In the genomic region with DNA sequence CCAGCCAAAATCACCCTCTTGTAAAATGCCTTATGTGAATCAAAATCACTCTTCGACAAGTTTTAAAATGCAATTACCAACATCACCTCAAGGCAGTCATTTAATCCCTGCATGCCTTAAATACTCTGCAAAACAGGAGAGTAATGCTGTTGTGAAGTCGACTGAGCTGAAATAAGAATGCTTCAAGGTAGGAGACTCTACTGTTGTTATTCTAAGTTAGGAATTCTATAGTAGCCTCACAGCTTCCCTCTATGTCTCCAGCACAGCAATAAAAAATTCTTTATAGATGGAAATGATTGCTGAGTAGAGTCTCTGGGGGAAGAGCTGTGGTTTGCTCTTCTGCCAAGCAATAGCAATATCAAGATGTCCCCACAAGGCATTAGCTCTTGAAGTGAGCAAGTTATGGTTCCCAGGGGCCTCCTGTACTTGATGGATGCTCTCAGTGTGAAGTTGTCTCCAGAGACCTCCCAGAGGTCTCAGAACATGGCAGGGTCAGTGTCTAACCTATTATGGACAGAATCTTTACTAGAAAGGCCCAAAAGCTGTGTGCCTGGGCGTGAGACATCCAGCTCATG, we compare ENCODE assay signal across 1 cellular context.
TF ChIP-seq lines count a peak whose summit lies in the region.

No MANE protein-coding gene starts in this region.

TF ChIP-seq in WTC11, 78 proteins besides CTCF, POLR2A, EP300 and RAD21 (continued from another document):
- TF ChIP-seq, protein P1, sequence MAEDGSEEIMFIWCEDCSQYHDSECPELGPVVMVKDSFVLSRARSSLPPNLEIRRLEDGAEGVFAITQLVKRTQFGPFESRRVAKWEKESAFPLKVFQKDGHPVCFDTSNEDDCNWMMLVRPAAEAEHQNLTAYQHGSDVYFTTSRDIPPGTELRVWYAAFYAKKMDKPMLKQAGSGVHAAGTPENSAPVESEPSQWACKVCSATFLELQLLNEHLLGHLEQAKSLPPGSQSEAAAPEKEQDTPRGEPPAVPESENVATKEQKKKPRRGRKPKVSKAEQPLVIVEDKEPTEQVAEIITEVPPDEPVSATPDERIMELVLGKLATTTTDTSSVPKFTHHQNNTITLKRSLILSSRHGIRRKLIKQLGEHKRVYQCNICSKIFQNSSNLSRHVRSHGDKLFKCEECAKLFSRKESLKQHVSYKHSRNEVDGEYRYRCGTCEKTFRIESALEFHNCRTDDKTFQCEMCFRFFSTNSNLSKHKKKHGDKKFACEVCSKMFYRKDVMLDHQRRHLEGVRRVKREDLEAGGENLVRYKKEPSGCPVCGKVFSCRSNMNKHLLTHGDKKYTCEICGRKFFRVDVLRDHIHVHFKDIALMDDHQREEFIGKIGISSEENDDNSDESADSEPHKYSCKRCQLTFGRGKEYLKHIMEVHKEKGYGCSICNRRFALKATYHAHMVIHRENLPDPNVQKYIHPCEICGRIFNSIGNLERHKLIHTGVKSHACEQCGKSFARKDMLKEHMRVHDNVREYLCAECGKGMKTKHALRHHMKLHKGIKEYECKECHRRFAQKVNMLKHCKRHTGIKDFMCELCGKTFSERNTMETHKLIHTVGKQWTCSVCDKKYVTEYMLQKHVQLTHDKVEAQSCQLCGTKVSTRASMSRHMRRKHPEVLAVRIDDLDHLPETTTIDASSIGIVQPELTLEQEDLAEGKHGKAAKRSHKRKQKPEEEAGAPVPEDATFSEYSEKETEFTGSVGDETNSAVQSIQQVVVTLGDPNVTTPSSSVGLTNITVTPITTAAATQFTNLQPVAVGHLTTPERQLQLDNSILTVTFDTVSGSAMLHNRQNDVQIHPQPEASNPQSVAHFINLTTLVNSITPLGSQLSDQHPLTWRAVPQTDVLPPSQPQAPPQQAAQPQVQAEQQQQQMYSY (CRISPR knock-in tag; IDR thresholded peaks at IDR 0.05), result no peak
- TF ChIP-seq ZSCAN18 (CRISPR knock-in tag; IDR thresholded peaks at IDR 0.05) (no peak), TP53 (CRISPR knock-in tag; IDR thresholded peaks at IDR 0.05) (no peak), ATF2 (CRISPR knock-in tag; IDR thresholded peaks at IDR 0.05; ENCODE audit: borderline replicate concordance, low read depth) (no peak), ATF3 (CRISPR knock-in tag; conservative IDR thresholded peaks at IDR 0.05) (no peak), ZNF121 (CRISPR knock-in tag; IDR thresholded peaks at IDR 0.05) (no peak), ZNF317 (CRISPR knock-in tag; IDR thresholded peaks at IDR 0.05; ENCODE audit: borderline replicate concordance, low read depth) (no peak)
- TF ChIP-seq, protein P2, sequence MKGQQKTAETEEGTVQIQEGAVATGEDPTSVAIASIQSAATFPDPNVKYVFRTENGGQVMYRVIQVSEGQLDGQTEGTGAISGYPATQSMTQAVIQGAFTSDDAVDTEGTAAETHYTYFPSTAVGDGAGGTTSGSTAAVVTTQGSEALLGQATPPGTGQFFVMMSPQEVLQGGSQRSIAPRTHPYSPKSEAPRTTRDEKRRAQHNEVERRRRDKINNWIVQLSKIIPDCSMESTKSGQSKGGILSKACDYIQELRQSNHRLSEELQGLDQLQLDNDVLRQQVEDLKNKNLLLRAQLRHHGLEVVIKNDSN (CRISPR knock-in tag; IDR thresholded peaks at IDR 0.05), result no peak
